Comparison of ENCODE assay signal across 8 cellular contexts in the genomic region with DNA sequence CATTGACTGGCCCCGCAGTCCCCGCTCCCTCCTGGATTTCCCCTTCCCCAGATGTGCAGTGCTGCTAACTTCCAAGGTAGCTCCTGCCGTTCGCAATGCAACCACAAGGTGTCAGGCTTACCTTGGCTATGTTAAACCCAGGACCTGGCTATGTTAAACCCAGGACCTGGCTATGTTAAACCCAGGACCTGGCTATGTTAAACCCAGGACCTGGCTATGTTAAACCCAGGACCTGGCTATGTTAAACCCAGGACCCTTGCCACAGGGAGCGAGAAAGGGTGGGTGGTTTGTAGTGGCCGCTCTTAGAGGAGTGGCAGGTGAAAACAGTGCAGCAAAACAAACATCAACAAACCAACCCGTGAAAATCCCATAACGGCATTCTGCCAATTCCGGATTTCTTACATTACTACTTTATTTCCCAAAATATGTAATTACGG. TPM values are rescaled to one million over a fixed set of nuclear protein-coding genes. Genes with fewer than 3 reads are reported as not detected.
DNase-seq lines count a peak whose midpoint lies in the region; ATAC-seq and TF ChIP-seq lines count a peak whose summit lies in the region.

No MANE protein-coding gene starts in this region.

- no peaks in the 10 kb centered on the region for H3K9me3 Mint-ChIP-seq in CD4-positive, alpha-beta T cell

- H3K4me1 ChIP-seq in SJCRH30, result peaks cover 13% of the 10 kb centered on the region
- peaks cover 24% of the 10 kb centered on the region for H3K4me1 ChIP-seq in vagina

- H3K36me3 ChIP-seq in SJCRH30, result no peaks in the 10 kb centered on the region
- H3K36me3 ChIP-seq in vagina, result no peaks in the 10 kb centered on the region

- peaks cover 43% of the 10 kb centered on the region for H3K27me3 Mint-ChIP-seq in CD4-positive, alpha-beta T cell

- POLR2A ChIA-PET in CD4-positive, alpha-beta T cell (lab: Charles Lee), result no interaction called here

- no peak overlapping the region for H3K27ac ChIP-seq in CD4-positive, alpha-beta T cell (ENCODE audit: low read depth, low read length)
- H3K27ac ChIP-seq in SJCRH30 (no peak overlapping the region), vagina (no peak overlapping the region)

- no peak overlapping the region for H3K4me3 ChIP-seq in SJCRH30
- no peak overlapping the region for H3K4me3 ChIP-seq in vagina

- peaks cover 39% of the 10 kb centered on the region for H3K27me3 ChIP-seq in CD4-positive, alpha-beta T cell (ENCODE audit: control insufficient read depth, insufficient read depth, low read length)
- H3K27me3 ChIP-seq in SJCRH30, result peaks cover 16% of the 10 kb centered on the region; the same call in 1 of the 2 replicates
- no peaks in the 10 kb centered on the region for H3K27me3 ChIP-seq in vagina

- peak; percentile 52 for ATAC-seq in CD4-positive, alpha-beta T cell (ENCODE audit: poor library complexity)

- no peak overlapping the region for H3K27ac Mint-ChIP-seq in CD4-positive, alpha-beta T cell

- peak; percentile 60 for TF ChIP-seq CTCF in CD4-positive, alpha-beta T cell (IDR thresholded peaks at IDR 0.05)
- peak in 2 of 3 experiments; percentile 49 to 65 for TF ChIP-seq CTCF in vagina (IDR thresholded peaks at IDR 0.05)

- DNase-seq in CD4-positive, alpha-beta T cell, result peak; percentile 30 to 63 (median 52)
- peak; percentile 66 for DNase-seq in GM19240 (ENCODE audit: insufficient read length, low spot score)
- DNase-seq in HUDEP-2 (lab: John Stamatoyannopoulos, UW; ENCODE audit: unreplicated experiment in 76 of 76), result peak in 40 of 76 experiments; percentile 2 to 67 (median 28)
- DNase-seq in SJCRH30, result peak; percentile 62 to 78
- DNase-seq in activated naive CD4-positive, alpha-beta T cell (lab: John Stamatoyannopoulos, UW), result peak in 3 of 4 experiments; percentile 16 to 41 (median 19)
- DNase-seq in glomerular visceral epithelial cell (ENCODE audit: extremely low spot score), result peak; percentile 64
- peak; percentile 60 to 95 (median 83) for DNase-seq in posterior cingulate gyrus
- no peak for DNase-seq in vagina (ENCODE audit: extremely low spot score in 2 of 2)

- TF ChIP-seq POLR2A in vagina (IDR thresholded peaks at IDR 0.05), result no peak

- H3K4me1 Mint-ChIP-seq in CD4-positive, alpha-beta T cell (ENCODE audit: low read depth), result peaks cover 7% of the 10 kb centered on the region

- CTCF ChIA-PET in CD4-positive, alpha-beta T cell (lab: Charles Lee), result interaction anchor here (0.6 to 1.4 kb wide), 6 partner anchors 17 to 476 kb away, joined by 3 to 13 read pairs (median 4); no protein-coding TSS in a partner anchor

- no peaks in the 10 kb centered on the region for H3K9me3 ChIP-seq in CD4-positive, alpha-beta T cell (ENCODE audit: control insufficient read depth, low read length)
- no peaks in the 10 kb centered on the region for H3K9me3 ChIP-seq in SJCRH30 (replicated peaks)
- H3K9me3 ChIP-seq in vagina, result no peaks in the 10 kb centered on the region

- no peaks in the 10 kb centered on the region for H3K36me3 Mint-ChIP-seq in CD4-positive, alpha-beta T cell (ENCODE audit: low read depth)

- H3K4me3 Mint-ChIP-seq in CD4-positive, alpha-beta T cell, result no peak overlapping the region

- intact Hi-C loops in CD4-positive, alpha-beta T cell (cut with DNase I, micrococcal nuclease), result loop anchor here (1.0 to 10.0 kb wide), 3 partner anchors 219 to 463 kb away; no protein-coding TSS in a partner anchor
- intact Hi-C loops in posterior cingulate gyrus (cut with DNase I), result loop anchor here (1.0 to 10.0 kb wide), 2 partner anchors 217 to 463 kb away; no protein-coding TSS in a partner anchor
- intact Hi-C loops in vagina (cut with DNase I), result no loop called here

RNA-seq across cellular contexts. Expression of gene ADAMTS8, which starts 2.9 kb away (rescaled TPM):
- total RNA-seq in CD4-positive, alpha-beta T cell, result not detected
- total RNA-seq in SJCRH30 (2014; rRNA removed; shearing (Covaris generic)), result 0.05 TPM in 1 of 2 replicates, not detected in the other
- total RNA-seq in vagina, result 1.5 TPM

RNA-seq across cellular contexts. Expression of gene ADAMTS15, which starts 17.1 kb away (rescaled TPM):
- total RNA-seq in CD4-positive, alpha-beta T cell, result under 1 TPM; 0.08 to 0.11 TPM
- total RNA-seq in SJCRH30 (2014; rRNA removed; shearing (Covaris generic)), result 6.9 and 7.9 TPM in 2 replicates
- 12.0 TPM for total RNA-seq in vagina

Comparison
In these comparisons a context has a peak if more than half of its experiments do, and no peak if none do; other contexts are left out.
1. DNase-seq: peak in CD4-positive, alpha-beta T cell (10 of 10), GM19240 (single experiment), HUDEP-2 (40 of 76), SJCRH30 (2 of 2), activated naive CD4-positive, alpha-beta T cell (3 of 4), glomerular visceral epithelial cell (single experiment) and posterior cingulate gyrus (10 of 10); none in vagina (0 of 2).